ENCODE assay signal across 34 cellular contexts in the genomic region with DNA sequence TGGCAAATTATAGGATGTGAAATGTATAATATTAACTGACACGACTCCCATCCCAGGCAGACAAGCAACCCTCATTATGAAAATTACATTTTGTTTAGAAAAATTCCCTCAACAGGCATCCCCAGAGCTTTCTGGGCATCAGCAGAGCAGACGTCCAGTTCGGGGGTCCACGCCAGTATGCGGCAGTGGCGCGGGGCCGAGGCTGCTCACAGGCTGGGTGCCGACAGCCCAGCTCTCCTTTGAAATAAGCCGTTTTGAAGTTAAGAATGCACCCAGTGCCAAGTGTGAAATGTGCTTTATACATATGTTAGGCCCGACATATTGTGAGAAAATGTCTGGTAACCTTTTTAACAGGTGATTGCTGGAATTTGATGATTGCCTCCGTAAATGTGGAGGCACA. TPM values are rescaled to one million over a fixed set of nuclear protein-coding genes. Genes with fewer than 3 reads are reported as not detected.
"Had no signal": no experiment of that assay in that cellular context is flagged by ENCODE, and none has a peak within 500 bp of the region (broad histone marks: within the 10 kb centered on the region; RNA-seq: fewer than 3 reads in every experiment).

No MANE protein-coding gene starts in this region.

- H3K9me3 Mint-ChIP-seq: activated B cell treated with CpG ODN at 0.5 μM for 24 hours; activated CD4-positive, alpha-beta memory T cell treated with anti-CD3 and anti-CD28 coated beads for 36 hours; activated naive CD4-positive, alpha-beta T cell treated with anti-CD3 and anti-CD28 coated beads, Interleukin-2, amount 10 ng/mL, durations not matched to agents 7 days and 5 days; activated naive CD4-positive, alpha-beta T cell treated with anti-CD3 and anti-CD28 coated beads, Interleukin-2, amount 50 U/mL, for 72 hours; activated naive CD8-positive, alpha-beta T cell treated with anti-CD3 and anti-CD28 coated beads, Interleukin-2, amount 10 ng/mL, durations not matched to agents 7 days and 5 days; activated T-cell treated with anti-CD3 and anti-CD28 coated beads, Interleukin-2, amount 50 U/mL, for 24 hours; activated T-cell treated with anti-CD3 and anti-CD28 coated beads, Interleukin-2, amount 50 U/mL, for 72 hours; dendritic cell treated with granulocyte-macrophage colony-stimulating factor and Interleukin-4, amounts not matched to agents 40 ng/mL and 50 ng/mL, for 4 days; endodermal cell; T-helper 2 cell treated with Interferon-gamma antibody and Interleukin-4, amounts not matched to agents 5 μg/mL and 100 μg/mL, for 36 hours had no signal

- H3K36me3 ChIP-seq: breast epithelium, colonic mucosa had no signal

- H3K4me1 Mint-ChIP-seq: activated B cell treated with CpG ODN at 0.5 μM for 24 hours; activated naive CD4-positive, alpha-beta T cell treated with anti-CD3 and anti-CD28 coated beads, Interleukin-2, amount 10 ng/mL, durations not matched to agents 7 days and 5 days; activated naive CD8-positive, alpha-beta T cell treated with anti-CD3 and anti-CD28 coated beads, Interleukin-2, amount 10 ng/mL, durations not matched to agents 7 days and 5 days; T-helper 17 cell had no signal

- H3K27ac ChIP-seq: ascending aorta, breast epithelium, cardiac muscle cell, colonic mucosa, dorsolateral prefrontal cortex, esophagus muscularis mucosa, foreskin keratinocyte, gastrocnemius medialis, WERI-Rb-1 had no signal

- DNase-seq: activated B cell treated with CpG ODN at 0.5 μM for 24 hours; activated CD4-positive, alpha-beta memory T cell treated with anti-CD3 and anti-CD28 coated beads for 36 hours; activated CD4-positive, alpha-beta T cell treated with anti-CD3 and anti-CD28 coated beads for 48 hours; activated CD8-positive, alpha-beta T cell treated with anti-CD3 and anti-CD28 coated beads, Interleukin-2, amount 10 ng/mL, durations not matched to agents 7 days and 5 days; activated gamma-delta T cell; activated naive CD4-positive, alpha-beta T cell; activated naive CD4-positive, alpha-beta T cell treated with anti-CD3 and anti-CD28 coated beads, Interleukin-2, amount 10 ng/mL, durations not matched to agents 7 days and 5 days; activated naive CD8-positive, alpha-beta T cell treated with anti-CD3 and anti-CD28 coated beads, Interleukin-2, amount 10 ng/mL, durations not matched to agents 7 days and 5 days; activated T-cell treated with anti-CD3 and anti-CD28 coated beads for 4 hours; activated T-cell treated with anti-CD3 and anti-CD28 coated beads, Interleukin-2, amount 50 U/mL, for 24 hours; activated T-cell treated with anti-CD3 and anti-CD28 coated beads, Interleukin-2, amount 50 U/mL, for 72 hours; central memory CD4-positive, alpha-beta T cell; cerebellar nuclear complex; colonic mucosa; dorsolateral prefrontal cortex; effector memory CD4-positive, alpha-beta T cell; endodermal cell; erythroblast; foreskin keratinocyte; gastrocnemius medialis; glutamatergic neuron; T-helper 1 cell; T-helper 17 cell; T1000; WERI-Rb-1 had no signal

- H3K4me3 Mint-ChIP-seq: activated B cell treated with CpG ODN at 0.5 μM for 24 hours; activated CD4-positive, alpha-beta memory T cell treated with anti-CD3 and anti-CD28 coated beads for 36 hours; activated CD8-positive, alpha-beta T cell treated with anti-CD3 and anti-CD28 coated beads, Interleukin-2, amount 10 ng/mL, durations not matched to agents 7 days and 5 days; activated naive CD4-positive, alpha-beta T cell treated with anti-CD3 and anti-CD28 coated beads, Interleukin-2, amount 10 ng/mL, durations not matched to agents 7 days and 5 days; activated naive CD8-positive, alpha-beta T cell treated with anti-CD3 and anti-CD28 coated beads, Interleukin-2, amount 10 ng/mL, durations not matched to agents 7 days and 5 days; activated T-cell treated with anti-CD3 and anti-CD28 coated beads, Interleukin-2, amount 50 U/mL, for 24 hours; activated T-cell treated with anti-CD3 and anti-CD28 coated beads, Interleukin-2, amount 50 U/mL, for 72 hours; brain; dendritic cell treated with granulocyte-macrophage colony-stimulating factor and Interleukin-4, amounts not matched to agents 40 ng/mL and 50 ng/mL, for 4 days; endodermal cell; T-helper 17 cell; T-helper 2 cell treated with Interferon-gamma antibody and Interleukin-4, amounts not matched to agents 5 μg/mL and 100 μg/mL, for 36 hours had no signal

- ATAC-seq: activated CD4-positive, CD25-positive, alpha-beta regulatory T cell treated with anti-CD3 and anti-CD28 coated beads, Interleukin-2, amount 50 U/mL, for 24 hours; activated CD8-positive, alpha-beta T cell treated with anti-CD3 and anti-CD28 coated beads, Interleukin-2, amount 10 ng/mL, durations not matched to agents 7 days and 5 days; activated naive CD4-positive, alpha-beta T cell treated with anti-CD3 and anti-CD28 coated beads, Interleukin-2, amount 50 U/mL, for 72 hours; activated T-cell treated with anti-CD3 and anti-CD28 coated beads, Interleukin-2, amount 50 U/mL, for 72 hours; foreskin keratinocyte; gastrocnemius medialis; T-helper 17 cell had no signal

- H3K4me3 ChIP-seq: ascending aorta, breast epithelium, cardiac muscle cell, colonic mucosa, dorsolateral prefrontal cortex, esophagus muscularis mucosa, gastrocnemius medialis had no signal

- H3K9me3 ChIP-seq: ascending aorta, breast epithelium, colonic mucosa, esophagus muscularis mucosa, gastrocnemius medialis had no signal

- H3K27me3 ChIP-seq: ascending aorta, breast epithelium, cardiac muscle cell, colonic mucosa, dorsolateral prefrontal cortex, esophagus muscularis mucosa, foreskin keratinocyte, gastrocnemius medialis had no signal

- H3K27ac Mint-ChIP-seq: activated B cell treated with CpG ODN at 0.5 μM for 24 hours; activated CD4-positive, alpha-beta memory T cell treated with anti-CD3 and anti-CD28 coated beads for 36 hours; activated CD8-positive, alpha-beta T cell treated with anti-CD3 and anti-CD28 coated beads, Interleukin-2, amount 10 ng/mL, durations not matched to agents 7 days and 5 days; activated naive CD4-positive, alpha-beta T cell treated with anti-CD3 and anti-CD28 coated beads, Interleukin-2, amount 10 ng/mL, durations not matched to agents 7 days and 5 days; activated naive CD4-positive, alpha-beta T cell treated with anti-CD3 and anti-CD28 coated beads, Interleukin-2, amount 50 U/mL, for 72 hours; activated naive CD8-positive, alpha-beta T cell treated with anti-CD3 and anti-CD28 coated beads, Interleukin-2, amount 10 ng/mL, durations not matched to agents 7 days and 5 days; activated T-cell treated with anti-CD3 and anti-CD28 coated beads, Interleukin-2, amount 50 U/mL, for 24 hours; activated T-cell treated with anti-CD3 and anti-CD28 coated beads, Interleukin-2, amount 50 U/mL, for 72 hours; brain; dendritic cell treated with granulocyte-macrophage colony-stimulating factor and Interleukin-4, amounts not matched to agents 40 ng/mL and 50 ng/mL, for 4 days; endodermal cell; T-helper 17 cell; T-helper 2 cell treated with Interferon-gamma antibody and Interleukin-4, amounts not matched to agents 5 μg/mL and 100 μg/mL, for 36 hours had no signal

- H3K27me3 Mint-ChIP-seq: activated B cell treated with CpG ODN at 0.5 μM for 24 hours; activated CD4-positive, alpha-beta memory T cell treated with anti-CD3 and anti-CD28 coated beads for 36 hours; activated naive CD8-positive, alpha-beta T cell treated with anti-CD3 and anti-CD28 coated beads, Interleukin-2, amount 10 ng/mL, durations not matched to agents 7 days and 5 days; activated T-cell treated with anti-CD3 and anti-CD28 coated beads, Interleukin-2, amount 50 U/mL, for 24 hours; dendritic cell treated with granulocyte-macrophage colony-stimulating factor and Interleukin-4, amounts not matched to agents 40 ng/mL and 50 ng/mL, for 4 days; T-helper 17 cell had no signal

- H3K4me1 ChIP-seq: ascending aorta, breast epithelium, colonic mucosa, esophagus muscularis mucosa, foreskin keratinocyte had no signal

RNA-seq across cellular contexts. Expression of gene RPP40, which starts 50.4 kb away (rescaled TPM):
- total RNA-seq: ascending aorta had no signal
